24 cellular contexts compared by ENCODE assay signal in the genomic region with DNA sequence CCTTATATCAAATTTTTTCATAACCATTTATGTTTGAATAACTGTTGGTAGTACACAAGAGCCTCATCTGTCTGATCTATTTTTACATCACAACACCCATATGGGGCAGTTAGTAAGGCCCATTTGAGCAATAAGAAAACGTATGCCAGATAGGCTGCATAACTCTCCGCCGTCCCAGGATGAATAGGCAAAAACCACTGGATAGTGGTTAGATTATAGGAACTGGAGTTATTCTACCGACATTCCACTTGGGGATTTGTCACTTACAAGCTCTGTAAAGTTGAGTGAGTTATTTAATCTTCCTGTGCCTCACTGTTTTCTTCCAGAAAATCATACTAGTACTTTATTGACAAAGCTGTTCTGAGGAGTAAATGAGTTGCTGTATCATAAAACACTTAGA.
"Had no signal": no experiment of that assay in that cellular context is flagged by ENCODE, and none has a peak within 500 bp of the region (broad histone marks: within the 10 kb centered on the region; RNA-seq: fewer than 3 reads in every experiment).

No MANE protein-coding gene starts in this region.

- H3K27me3 ChIP-seq: esophagus muscularis mucosa, gastrocnemius medialis, left lung, ovary, right atrium auricular region, testis, transverse colon had no signal

- ATAC-seq: activated CD8-positive, alpha-beta memory T cell treated with anti-CD3 and anti-CD28 coated beads, Interleukin-2, amount 10 ng/mL, durations not matched to agents 7 days and 5 days; activated CD8-positive, alpha-beta T cell treated with anti-CD3 and anti-CD28 coated beads, Interleukin-2, amount 10 ng/mL, durations not matched to agents 7 days and 5 days; activated naive CD8-positive, alpha-beta T cell treated with anti-CD3 and anti-CD28 coated beads, Interleukin-2, amount 50 U/mL, for 24 hours; gastrocnemius medialis; left lung; lower lobe of right lung; stimulated activated naive CD8-positive, alpha-beta T cell treated with anti-CD3 and anti-CD28 coated beads, Interleukin-15, Interleukin-2, amounts not matched to agents 100 U/mL and 50 U/mL, for 24 hours had no signal

- H3K4me3 ChIP-seq: esophagus muscularis mucosa, gastrocnemius medialis, left lung, lower lobe of right lung, ovary, prostate gland, right atrium auricular region, skin epidermis, testis, transverse colon had no signal

- H3K9me3 ChIP-seq: ovary, prostate gland, testis had no signal

- H3K27ac ChIP-seq: esophagus muscularis mucosa, gastrocnemius medialis, left lung, lower lobe of right lung, ovary, prostate gland, right atrium auricular region, skin epidermis, testis, transverse colon had no signal

- H3K4me1 ChIP-seq: esophagus muscularis mucosa, gastrocnemius medialis, left lung, lower lobe of right lung, prostate gland, right atrium auricular region, testis, transverse colon had no signal

- DNase-seq: activated B cell treated with CpG ODN at 0.5 μM for 24 hours; activated CD4-positive, alpha-beta T cell treated with anti-CD3 and anti-CD28 coated beads, Interleukin-2, amount 50 U/mL, for 1 hour; activated CD8-positive, alpha-beta memory T cell treated with anti-CD3 and anti-CD28 coated beads, Interleukin-2, amount 10 ng/mL, durations not matched to agents 7 days and 5 days; activated CD8-positive, alpha-beta T cell treated with anti-CD3 and anti-CD28 coated beads, Interleukin-2, amount 10 ng/mL, durations not matched to agents 7 days and 5 days; activated naive CD8-positive, alpha-beta T cell treated with anti-CD3 and anti-CD28 coated beads, Interleukin-2, amount 50 U/mL, for 24 hours; activated T-cell treated with anti-CD3 and anti-CD28 coated beads, Interleukin-2, amount 50 U/mL, for 48 hours; central memory CD4-positive, alpha-beta T cell; gastrocnemius medialis; glutamatergic neuron; left lung; lower lobe of right lung; mesendoderm; nephron progenitor cell; ovary; stimulated activated CD4-positive, alpha-beta T cell treated with anti-CD3 and anti-CD28 coated beads, Interleukin-12 subunit alpha, Interleukin-12 subunit beta, amount 100 ng/mL, for 4 hours; stimulated activated CD4-positive, alpha-beta T cell treated with anti-CD3 and anti-CD28 coated beads, Interleukin-4, amount 100 ng/mL, for 1 hour; stimulated activated naive CD8-positive, alpha-beta T cell treated with anti-CD3 and anti-CD28 coated beads, Interleukin-15, Interleukin-2, amounts not matched to agents 100 U/mL and 50 U/mL, for 24 hours; T-helper 1 cell; testis; transverse colon had no signal

- H3K36me3 ChIP-seq: esophagus muscularis mucosa, gastrocnemius medialis, left lung, lower lobe of right lung, ovary, prostate gland, right atrium auricular region, transverse colon had no signal
